ENCODE assay signal across 9 cellular contexts in genomic region chr17:57463103-57463885, GRCh38.
A peak's percentile ranks its signal among the peaks of the same experiment; 100 is the strongest.
DNase-seq lines count a peak whose midpoint lies in the region; ATAC-seq and TF ChIP-seq lines count a peak whose summit lies in the region.
"Had no signal": no experiment of that assay in that cellular context is flagged by ENCODE, and none has a peak within 500 bp of the region (broad histone marks: within the 10 kb centered on the region; RNA-seq: fewer than 3 reads in every experiment).

No MANE protein-coding gene starts in this region.

- peak overlapping the region in 2 of 3 donors; percentile 10 to 76 for H3K27ac Mint-ChIP-seq in IgD-negative memory B cell

- no peaks in the 10 kb centered on the region for H3K9me3 Mint-ChIP-seq in IgD-negative memory B cell

- no peaks in the 10 kb centered on the region for H3K36me3 ChIP-seq in adipocyte (ENCODE audit: control insufficient read depth, insufficient read depth, low read length, severe bottlenecking)
- H3K36me3 ChIP-seq: lower lobe of right lung had no signal

- no peak overlapping the region for H3K4me3 ChIP-seq in adipocyte (ENCODE audit: low read length)
- H3K4me3 ChIP-seq: lower lobe of right lung had no signal

- H3K36me3 Mint-ChIP-seq in IgD-negative memory B cell: peaks cover 9% of the 10 kb centered on the region

- POLR2A ChIA-PET in GM10248 (lab: Yijun Ruan, JAX): no interaction called here

- H3K4me1 Mint-ChIP-seq in IgD-negative memory B cell: peaks cover 39 to 48% (median 48%) of the 10 kb centered on the region in 3 donors

- no peak for TF ChIP-seq CTCF in GM10248 (IDR thresholded peaks at IDR 0.05; ENCODE audit: control extremely low read depth, extremely low read depth, low read depth, missing control alignments)

- H3K9ac ChIP-seq in adipocyte (ENCODE audit: low read length): no peak overlapping the region

- H3K27me3 ChIP-seq in adipocyte (replicated peaks; ENCODE audit: control insufficient read depth, insufficient read depth, low read length): peaks cover 11% of the 10 kb centered on the region

- peak overlapping the region in 1 of 4 donors; percentile 52 for H3K4me3 Mint-ChIP-seq in IgD-negative memory B cell

- no peaks in the 10 kb centered on the region for H3K27me3 Mint-ChIP-seq in IgD-negative memory B cell

- peaks cover 17% of the 10 kb centered on the region for H3K4me1 ChIP-seq in adipocyte (ENCODE audit: control insufficient read depth, insufficient read depth, low read length)
- H3K4me1 ChIP-seq: lower lobe of right lung had no signal

- ATAC-seq in GM21528 (IDR thresholded peaks at IDR 0.05; ENCODE audit: low FRiP score, unreplicated experiment): peak; percentile 85

- DNase-seq in GM10248 (ENCODE audit: extremely low spot score) (peak; percentile 94), adipocyte (ENCODE audit: low read depth) (peak; percentile 56), islet precursor cell (no peak), NCI-H1048 (lab: John Stamatoyannopoulos, UW) (no peak), iPS-NIHi11 (ENCODE audit: low spot score) (no peak)
- peak; percentile 75 for DNase-seq in stimulated activated CD4-positive, alpha-beta T cell treated with anti-CD3 and anti-CD28 coated beads, Interleukin-12 subunit alpha, Interleukin-12 subunit beta, amount 100 ng/mL, for 4 hours
- DNase-seq: lower lobe of right lung had no signal

- no peaks in the 10 kb centered on the region for H3K9me3 ChIP-seq in adipocyte (ENCODE audit: control insufficient read depth, low read length)
- H3K9me3 ChIP-seq: lower lobe of right lung had no signal

- CTCF ChIA-PET in GM10248 (lab: Yijun Ruan, JAX): interaction anchor here (1.2 to 1.4 kb wide), 3 partner anchors 12 to 220 kb away, joined by 3 to 9 read pairs (median 4); no protein-coding TSS in a partner anchor

Comparison
In these comparisons a context has a peak if more than half of its experiments do, and no peak if none do; other contexts are left out.
1. DNase-seq: peak in GM10248 (single experiment), adipocyte (single experiment) and stimulated activated CD4-positive, alpha-beta T cell treated with anti-CD3 and anti-CD28 coated beads, Interleukin-12 subunit alpha, Interleukin-12 subunit beta, amount 100 ng/mL, for 4 hours (single experiment); none in islet precursor cell (single experiment), NCI-H1048 (single experiment) and iPS-NIHi11 (single experiment).